7 cellular contexts compared by ENCODE assay signal in the genomic region with DNA sequence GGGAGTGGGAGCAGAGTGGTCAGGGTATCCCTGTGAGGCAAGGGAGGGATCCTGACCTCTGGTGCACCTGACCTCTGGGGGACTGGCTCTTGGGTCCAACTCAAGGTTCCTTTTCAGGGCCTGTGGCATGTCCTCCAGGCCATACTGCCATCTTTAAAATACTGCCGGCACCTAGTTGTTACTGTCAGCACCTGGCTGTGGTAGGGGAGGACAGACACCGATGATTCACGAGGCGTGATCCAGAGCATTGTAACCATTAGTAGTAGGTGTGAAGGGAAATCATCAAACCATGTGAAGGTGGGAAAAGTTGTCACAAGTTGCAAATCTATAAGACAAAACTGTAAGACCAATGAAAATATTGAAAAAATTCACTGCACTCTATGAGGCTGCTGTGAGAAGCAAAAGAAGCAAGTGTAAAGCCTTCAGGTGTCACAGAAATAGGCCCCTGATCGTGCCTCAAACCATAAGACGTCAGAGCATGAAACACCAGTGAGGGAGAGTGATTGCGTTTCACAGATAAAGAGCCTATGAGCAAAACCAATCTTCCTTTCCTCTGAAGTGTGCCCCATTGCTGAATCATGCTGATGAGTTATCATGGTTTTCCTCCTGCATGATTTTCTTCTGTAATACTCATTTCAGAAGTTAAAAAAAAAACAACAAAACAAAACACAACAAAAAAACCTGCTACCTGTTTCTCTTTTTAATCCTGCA. TPM values are rescaled to one million over a fixed set of nuclear protein-coding genes. Genes with fewer than 3 reads are reported as not detected.
A peak's percentile ranks its signal among the peaks of the same experiment; 100 is the strongest.
DNase-seq lines count a peak whose midpoint lies in the region; ATAC-seq and TF ChIP-seq lines count a peak whose summit lies in the region.

No MANE protein-coding gene starts in this region.

- intact Hi-C loops in psoas muscle (cut with DNase I) = no loop called here

- H3K4me1 ChIP-seq in psoas muscle = peaks cover 9% of the 10 kb centered on the region

- no peaks in the 10 kb centered on the region for H3K27me3 ChIP-seq in psoas muscle (ENCODE audit: insufficient read depth in 3 of 3, low read length in 2 of 3)

- TF ChIP-seq CTCF in psoas muscle (IDR thresholded peaks at IDR 0.05) = no peak

- DNase-seq in activated CD8-positive, alpha-beta memory T cell treated with anti-CD3 and anti-CD28 coated beads for 4 hours (ENCODE audit: low read depth in 2 of 2) = peak; percentile 34 to 53
- DNase-seq in fibroblast of peridontal ligament (ENCODE audit: extremely low read depth) = peak; percentile 91
- peak; percentile 32 to 33 for DNase-seq in stimulated activated CD8-positive, alpha-beta memory T cell treated with anti-CD3 and anti-CD28 coated beads, Interleukin-4, amount 100 ng/mL, for 4 hours (ENCODE audit: low read depth in 2 of 2, low spot score in 1 of 2)
- no peak for DNase-seq in psoas muscle
- no peak for DNase-seq in COR-L47 (lab: John Stamatoyannopoulos, UW)

- 77 to 93% (median 87%) methylated on average over 7 of the region's 7 CpGs for WGBS in psoas muscle, 3 donors

- H3K9me3 ChIP-seq in psoas muscle = no peaks in the 10 kb centered on the region

- H3K27ac ChIP-seq in psoas muscle = no peak overlapping the region

- ATAC-seq in HG03378 (IDR thresholded peaks at IDR 0.05; ENCODE audit: unreplicated experiment) (peak; percentile 73), HG03045 (IDR thresholded peaks at IDR 0.05; ENCODE audit: unreplicated experiment) (no peak), psoas muscle (no peak)

- H3K4me3 ChIP-seq in psoas muscle = no peak overlapping the region

- no peaks in the 10 kb centered on the region for H3K36me3 ChIP-seq in psoas muscle (ENCODE audit: insufficient read depth in 1 of 2, low read depth in 1 of 2)

RNA-seq across cellular contexts. Expression of a gene that starts 55.3 kb away (rescaled TPM):
- total RNA-seq in psoas muscle = 1 to 10 TPM in 1 of 4 donors, under 1 TPM in 3; 0.40 to 1.2 (median 0.50) TPM
- 1 to 10 TPM in 1 of 3 donors, under 1 TPM in 2; 0.25 to 1.4 (median 0.64) TPM for polyA plus RNA-seq in psoas muscle

Comparison
In these comparisons a context has a peak if more than half of its experiments do, and no peak if none do; other contexts are left out.
1. DNase-seq: peak in activated CD8-positive, alpha-beta memory T cell treated with anti-CD3 and anti-CD28 coated beads for 4 hours (2 of 2), fibroblast of peridontal ligament (single experiment) and stimulated activated CD8-positive, alpha-beta memory T cell treated with anti-CD3 and anti-CD28 coated beads, Interleukin-4, amount 100 ng/mL, for 4 hours (2 of 2); none in psoas muscle (0 of 2) and COR-L47 (single experiment).